ENCODE assay signal across 2 cellular contexts in the genomic region with DNA sequence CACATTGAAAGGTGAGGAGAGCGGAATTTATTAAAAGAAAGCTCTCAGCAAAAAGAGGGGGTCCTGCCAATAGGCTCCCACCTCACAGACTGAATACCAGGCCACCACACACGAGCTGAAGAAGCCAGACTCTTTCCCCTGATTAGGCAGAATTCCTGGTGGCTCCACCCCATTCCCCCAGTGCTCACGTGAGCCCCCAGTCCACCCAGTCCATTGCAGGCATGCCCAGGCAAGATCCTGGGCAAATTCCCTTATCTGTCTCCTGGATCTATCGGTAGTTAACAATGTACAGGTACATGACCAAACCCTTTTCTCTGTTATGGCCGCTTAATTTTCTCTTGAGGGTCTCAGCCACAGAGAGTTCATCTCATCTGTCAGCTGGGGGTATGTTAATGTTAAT.
TF ChIP-seq lines count a peak whose summit lies in the region.

No MANE protein-coding gene starts in this region.

TF ChIP-seq in GM23338, 12 proteins besides CTCF, POLR2A, EP300 and RAD21:
- TF ChIP-seq, protein P1, sequence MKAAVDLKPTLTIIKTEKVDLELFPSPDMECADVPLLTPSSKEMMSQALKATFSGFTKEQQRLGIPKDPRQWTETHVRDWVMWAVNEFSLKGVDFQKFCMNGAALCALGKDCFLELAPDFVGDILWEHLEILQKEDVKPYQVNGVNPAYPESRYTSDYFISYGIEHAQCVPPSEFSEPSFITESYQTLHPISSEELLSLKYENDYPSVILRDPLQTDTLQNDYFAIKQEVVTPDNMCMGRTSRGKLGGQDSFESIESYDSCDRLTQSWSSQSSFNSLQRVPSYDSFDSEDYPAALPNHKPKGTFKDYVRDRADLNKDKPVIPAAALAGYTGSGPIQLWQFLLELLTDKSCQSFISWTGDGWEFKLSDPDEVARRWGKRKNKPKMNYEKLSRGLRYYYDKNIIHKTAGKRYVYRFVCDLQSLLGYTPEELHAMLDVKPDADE (IDR thresholded peaks at IDR 0.05), result no peak
- no peak for TF ChIP-seq STAT1 (IDR thresholded peaks at IDR 0.05; ENCODE audit: unreplicated experiment)
- TF ChIP-seq ZNF114 (CRISPR knock-in tag; IDR thresholded peaks at IDR 0.05), result no peak

TF ChIP-seq in H1, 55 proteins besides CTCF, POLR2A, EP300 and RAD21:
- TF ChIP-seq HDAC6 (IDR thresholded peaks at IDR 0.05; ENCODE audit: low read depth, low read length), result no peak
- no peak for TF ChIP-seq POU5F1 (IDR thresholded peaks at IDR 0.05; ENCODE audit: low read depth, low read length)
- TF ChIP-seq YY1 (IDR thresholded peaks at IDR 0.05; ENCODE audit: low read depth, low read length), result no peak
- no peak for TF ChIP-seq CHD1 (IDR thresholded peaks at IDR 0.05; ENCODE audit: low read depth, low read length)
TF ChIP-seq in H1: peak in this region for 0.
